In the genomic region with DNA sequence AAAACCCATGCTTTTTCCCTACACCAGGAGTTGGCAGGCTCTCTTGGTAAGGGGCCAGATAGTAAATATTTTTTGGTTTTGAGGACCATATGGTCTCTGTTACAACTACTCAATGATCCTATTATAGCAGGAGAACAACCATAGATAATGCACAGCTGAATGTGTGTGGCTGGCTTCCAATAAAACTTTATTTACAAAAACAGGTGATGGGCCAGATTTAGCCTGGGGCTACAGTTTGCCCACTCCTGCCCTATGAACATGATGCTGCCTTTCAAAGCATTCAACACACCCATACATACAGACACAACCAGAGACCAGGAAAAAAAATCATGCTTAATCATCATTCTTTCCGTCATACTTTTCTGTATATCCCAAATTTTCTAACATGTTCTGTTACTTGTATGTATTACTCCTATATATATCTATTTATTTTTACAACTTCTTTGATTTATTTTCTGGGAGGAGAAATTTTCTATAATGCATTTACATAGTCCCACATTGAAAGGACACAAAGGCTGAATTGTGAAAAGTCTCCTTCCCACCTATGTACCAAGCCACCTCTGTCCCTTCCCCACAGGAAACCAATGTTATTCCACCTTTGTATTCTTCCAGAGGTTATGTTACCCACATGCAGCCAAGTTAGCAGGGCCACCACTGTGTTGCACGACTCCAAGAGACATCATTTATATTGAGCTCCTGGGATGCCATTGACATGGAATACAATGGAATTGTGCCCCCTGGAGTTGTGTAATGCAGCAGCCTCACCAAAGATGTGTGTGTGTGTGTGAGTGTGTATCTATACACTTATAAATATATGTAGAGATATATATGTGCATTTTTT, we compare ENCODE assay signal across 2 cellular contexts.
TF ChIP-seq lines count a peak whose summit lies in the region.

No MANE protein-coding gene starts in this region.

TF ChIP-seq in HepG2, 621 proteins besides CTCF, POLR2A, EP300 and RAD21 (continues in another document):
- TF ChIP-seq CHD2 (IDR thresholded peaks at IDR 0.05; ENCODE audit: low read depth, low read length), result no peak
- TF ChIP-seq ZNF550 (CRISPR knock-in tag; IDR thresholded peaks at IDR 0.05; ENCODE audit: borderline replicate concordance), result no peak
- no peak for TF ChIP-seq ZNF337 (CRISPR knock-in tag; IDR thresholded peaks at IDR 0.05; ENCODE audit: borderline replicate concordance, low read depth)
- no peak for TF ChIP-seq GTF2F1 (IDR thresholded peaks at IDR 0.05; ENCODE audit: low read length)
- TF ChIP-seq, protein P1, sequence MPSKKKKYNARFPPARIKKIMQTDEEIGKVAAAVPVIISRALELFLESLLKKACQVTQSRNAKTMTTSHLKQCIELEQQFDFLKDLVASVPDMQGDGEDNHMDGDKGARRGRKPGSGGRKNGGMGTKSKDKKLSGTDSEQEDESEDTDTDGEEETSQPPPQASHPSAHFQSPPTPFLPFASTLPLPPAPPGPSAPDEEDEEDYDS (CRISPR knock-in tag; IDR thresholded peaks at IDR 0.05), result no peak
- TF ChIP-seq FIP1L1 (IDR thresholded peaks at IDR 0.05; ENCODE audit: borderline replicate concordance, insufficient read depth, low read depth, low read length), result no peak
- TF ChIP-seq, protein P2, sequence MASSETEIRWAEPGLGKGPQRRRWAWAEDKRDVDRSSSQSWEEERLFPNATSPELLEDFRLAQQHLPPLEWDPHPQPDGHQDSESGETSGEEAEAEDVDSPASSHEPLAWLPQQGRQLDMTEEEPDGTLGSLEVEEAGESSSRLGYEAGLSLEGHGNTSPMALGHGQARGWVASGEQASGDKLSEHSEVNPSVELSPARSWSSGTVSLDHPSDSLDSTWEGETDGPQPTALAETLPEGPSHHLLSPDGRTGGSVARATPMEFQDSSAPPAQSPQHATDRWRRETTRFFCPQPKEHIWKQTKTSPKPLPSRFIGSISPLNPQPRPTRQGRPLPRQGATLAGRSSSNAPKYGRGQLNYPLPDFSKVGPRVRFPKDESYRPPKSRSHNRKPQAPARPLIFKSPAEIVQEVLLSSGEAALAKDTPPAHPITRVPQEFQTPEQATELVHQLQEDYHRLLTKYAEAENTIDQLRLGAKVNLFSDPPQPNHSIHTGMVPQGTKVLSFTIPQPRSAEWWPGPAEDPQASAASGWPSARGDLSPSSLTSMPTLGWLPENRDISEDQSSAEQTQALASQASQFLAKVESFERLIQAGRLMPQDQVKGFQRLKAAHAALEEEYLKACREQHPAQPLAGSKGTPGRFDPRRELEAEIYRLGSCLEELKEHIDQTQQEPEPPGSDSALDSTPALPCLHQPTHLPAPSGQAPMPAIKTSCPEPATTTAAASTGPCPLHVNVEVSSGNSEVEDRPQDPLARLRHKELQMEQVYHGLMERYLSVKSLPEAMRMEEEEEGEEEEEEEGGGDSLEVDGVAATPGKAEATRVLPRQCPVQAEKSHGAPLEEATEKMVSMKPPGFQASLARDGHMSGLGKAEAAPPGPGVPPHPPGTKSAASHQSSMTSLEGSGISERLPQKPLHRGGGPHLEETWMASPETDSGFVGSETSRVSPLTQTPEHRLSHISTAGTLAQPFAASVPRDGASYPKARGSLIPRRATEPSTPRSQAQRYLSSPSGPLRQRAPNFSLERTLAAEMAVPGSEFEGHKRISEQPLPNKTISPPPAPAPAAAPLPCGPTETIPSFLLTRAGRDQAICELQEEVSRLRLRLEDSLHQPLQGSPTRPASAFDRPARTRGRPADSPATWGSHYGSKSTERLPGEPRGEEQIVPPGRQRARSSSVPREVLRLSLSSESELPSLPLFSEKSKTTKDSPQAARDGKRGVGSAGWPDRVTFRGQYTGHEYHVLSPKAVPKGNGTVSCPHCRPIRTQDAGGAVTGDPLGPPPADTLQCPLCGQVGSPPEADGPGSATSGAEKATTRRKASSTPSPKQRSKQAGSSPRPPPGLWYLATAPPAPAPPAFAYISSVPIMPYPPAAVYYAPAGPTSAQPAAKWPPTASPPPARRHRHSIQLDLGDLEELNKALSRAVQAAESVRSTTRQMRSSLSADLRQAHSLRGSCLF (CRISPR knock-in tag; IDR thresholded peaks at IDR 0.05; ENCODE audit: borderline replicate concordance), result no peak
- TF ChIP-seq, protein P3, sequence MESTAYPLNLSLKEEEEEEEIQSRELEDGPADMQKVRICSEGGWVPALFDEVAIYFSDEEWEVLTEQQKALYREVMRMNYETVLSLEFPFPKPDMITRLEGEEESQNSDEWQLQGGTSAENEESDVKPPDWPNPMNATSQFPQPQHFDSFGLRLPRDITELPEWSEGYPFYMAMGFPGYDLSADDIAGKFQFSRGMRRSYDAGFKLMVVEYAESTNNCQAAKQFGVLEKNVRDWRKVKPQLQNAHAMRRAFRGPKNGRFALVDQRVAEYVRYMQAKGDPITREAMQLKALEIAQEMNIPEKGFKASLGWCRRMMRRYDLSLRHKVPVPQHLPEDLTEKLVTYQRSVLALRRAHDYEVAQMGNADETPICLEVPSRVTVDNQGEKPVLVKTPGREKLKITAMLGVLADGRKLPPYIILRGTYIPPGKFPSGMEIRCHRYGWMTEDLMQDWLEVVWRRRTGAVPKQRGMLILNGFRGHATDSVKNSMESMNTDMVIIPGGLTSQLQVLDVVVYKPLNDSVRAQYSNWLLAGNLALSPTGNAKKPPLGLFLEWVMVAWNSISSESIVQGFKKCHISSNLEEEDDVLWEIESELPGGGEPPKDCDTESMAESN (CRISPR knock-in tag; conservative IDR thresholded peaks at IDR 0.05), result no peak
- TF ChIP-seq TEAD3 (CRISPR knock-in tag; optimal IDR thresholded peaks at IDR 0.05; ENCODE audit: borderline replicate concordance), result no peak
- TF ChIP-seq ZNF644 (CRISPR knock-in tag; IDR thresholded peaks at IDR 0.05; ENCODE audit: low read depth), result no peak
- TF ChIP-seq RARG (CRISPR knock-in tag; IDR thresholded peaks at IDR 0.05; ENCODE audit: low read depth), result no peak
- 0 out of 2 replicates have a peak, but pooled peaks have one; percentile 27 for TF ChIP-seq MAFF (IDR thresholded peaks at IDR 0.05; ENCODE audit: low read depth, low read length)
- TF ChIP-seq ZNF850 (CRISPR knock-in tag; conservative IDR thresholded peaks at IDR 0.05), result no peak
- no peak for TF ChIP-seq ZNF12 (CRISPR knock-in tag; IDR thresholded peaks at IDR 0.05)

TF ChIP-seq in K562, 482 proteins besides CTCF, POLR2A, EP300 and RAD21:
- TF ChIP-seq, protein P4, sequence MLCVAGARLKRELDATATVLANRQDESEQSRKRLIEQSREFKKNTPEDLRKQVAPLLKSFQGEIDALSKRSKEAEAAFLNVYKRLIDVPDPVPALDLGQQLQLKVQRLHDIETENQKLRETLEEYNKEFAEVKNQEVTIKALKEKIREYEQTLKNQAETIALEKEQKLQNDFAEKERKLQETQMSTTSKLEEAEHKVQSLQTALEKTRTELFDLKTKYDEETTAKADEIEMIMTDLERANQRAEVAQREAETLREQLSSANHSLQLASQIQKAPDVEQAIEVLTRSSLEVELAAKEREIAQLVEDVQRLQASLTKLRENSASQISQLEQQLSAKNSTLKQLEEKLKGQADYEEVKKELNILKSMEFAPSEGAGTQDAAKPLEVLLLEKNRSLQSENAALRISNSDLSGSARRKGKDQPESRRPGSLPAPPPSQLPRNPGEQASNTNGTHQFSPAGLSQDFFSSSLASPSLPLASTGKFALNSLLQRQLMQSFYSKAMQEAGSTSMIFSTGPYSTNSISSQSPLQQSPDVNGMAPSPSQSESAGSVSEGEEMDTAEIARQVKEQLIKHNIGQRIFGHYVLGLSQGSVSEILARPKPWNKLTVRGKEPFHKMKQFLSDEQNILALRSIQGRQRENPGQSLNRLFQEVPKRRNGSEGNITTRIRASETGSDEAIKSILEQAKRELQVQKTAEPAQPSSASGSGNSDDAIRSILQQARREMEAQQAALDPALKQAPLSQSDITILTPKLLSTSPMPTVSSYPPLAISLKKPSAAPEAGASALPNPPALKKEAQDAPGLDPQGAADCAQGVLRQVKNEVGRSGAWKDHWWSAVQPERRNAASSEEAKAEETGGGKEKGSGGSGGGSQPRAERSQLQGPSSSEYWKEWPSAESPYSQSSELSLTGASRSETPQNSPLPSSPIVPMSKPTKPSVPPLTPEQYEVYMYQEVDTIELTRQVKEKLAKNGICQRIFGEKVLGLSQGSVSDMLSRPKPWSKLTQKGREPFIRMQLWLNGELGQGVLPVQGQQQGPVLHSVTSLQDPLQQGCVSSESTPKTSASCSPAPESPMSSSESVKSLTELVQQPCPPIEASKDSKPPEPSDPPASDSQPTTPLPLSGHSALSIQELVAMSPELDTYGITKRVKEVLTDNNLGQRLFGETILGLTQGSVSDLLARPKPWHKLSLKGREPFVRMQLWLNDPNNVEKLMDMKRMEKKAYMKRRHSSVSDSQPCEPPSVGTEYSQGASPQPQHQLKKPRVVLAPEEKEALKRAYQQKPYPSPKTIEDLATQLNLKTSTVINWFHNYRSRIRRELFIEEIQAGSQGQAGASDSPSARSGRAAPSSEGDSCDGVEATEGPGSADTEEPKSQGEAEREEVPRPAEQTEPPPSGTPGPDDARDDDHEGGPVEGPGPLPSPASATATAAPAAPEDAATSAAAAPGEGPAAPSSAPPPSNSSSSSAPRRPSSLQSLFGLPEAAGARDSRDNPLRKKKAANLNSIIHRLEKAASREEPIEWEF (CRISPR knock-in tag; IDR thresholded peaks at IDR 0.05), result no peak
- TF ChIP-seq C11orf30 (IDR thresholded peaks at IDR 0.05; ENCODE audit: low read depth) (peak; percentile 47; the same call in 1 of the 2 replicates), ZNF316 (IDR thresholded peaks at IDR 0.05) (peak; percentile 57), RFX1 (IDR thresholded peaks at IDR 0.05) (no peak), CBX3 (IDR thresholded peaks at IDR 0.05; ENCODE audit: borderline replicate concordance in 1 of 2, low read length in 2 of 2) (no peak)
- TF ChIP-seq, protein P5, sequence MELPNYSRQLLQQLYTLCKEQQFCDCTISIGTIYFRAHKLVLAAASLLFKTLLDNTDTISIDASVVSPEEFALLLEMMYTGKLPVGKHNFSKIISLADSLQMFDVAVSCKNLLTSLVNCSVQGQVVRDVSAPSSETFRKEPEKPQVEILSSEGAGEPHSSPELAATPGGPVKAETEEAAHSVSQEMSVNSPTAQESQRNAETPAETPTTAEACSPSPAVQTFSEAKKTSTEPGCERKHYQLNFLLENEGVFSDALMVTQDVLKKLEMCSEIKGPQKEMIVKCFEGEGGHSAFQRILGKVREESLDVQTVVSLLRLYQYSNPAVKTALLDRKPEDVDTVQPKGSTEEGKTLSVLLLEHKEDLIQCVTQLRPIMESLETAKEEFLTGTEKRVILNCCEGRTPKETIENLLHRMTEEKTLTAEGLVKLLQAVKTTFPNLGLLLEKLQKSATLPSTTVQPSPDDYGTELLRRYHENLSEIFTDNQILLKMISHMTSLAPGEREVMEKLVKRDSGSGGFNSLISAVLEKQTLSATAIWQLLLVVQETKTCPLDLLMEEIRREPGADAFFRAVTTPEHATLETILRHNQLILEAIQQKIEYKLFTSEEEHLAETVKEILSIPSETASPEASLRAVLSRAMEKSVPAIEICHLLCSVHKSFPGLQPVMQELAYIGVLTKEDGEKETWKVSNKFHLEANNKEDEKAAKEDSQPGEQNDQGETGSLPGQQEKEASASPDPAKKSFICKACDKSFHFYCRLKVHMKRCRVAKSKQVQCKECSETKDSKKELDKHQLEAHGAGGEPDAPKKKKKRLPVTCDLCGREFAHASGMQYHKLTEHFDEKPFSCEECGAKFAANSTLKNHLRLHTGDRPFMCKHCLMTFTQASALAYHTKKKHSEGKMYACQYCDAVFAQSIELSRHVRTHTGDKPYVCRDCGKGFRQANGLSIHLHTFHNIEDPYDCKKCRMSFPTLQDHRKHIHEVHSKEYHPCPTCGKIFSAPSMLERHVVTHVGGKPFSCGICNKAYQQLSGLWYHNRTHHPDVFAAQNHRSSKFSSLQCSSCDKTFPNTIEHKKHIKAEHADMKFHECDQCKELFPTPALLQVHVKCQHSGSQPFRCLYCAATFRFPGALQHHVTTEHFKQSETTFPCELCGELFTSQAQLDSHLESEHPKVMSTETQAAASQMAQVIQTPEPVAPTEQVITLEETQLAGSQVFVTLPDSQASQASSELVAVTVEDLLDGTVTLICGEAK (IDR thresholded peaks at IDR 0.05), result peak; percentile 90
- TF ChIP-seq, protein P5 (CRISPR knock-in tag; IDR thresholded peaks at IDR 0.05), result peak; percentile 77
- TF ChIP-seq, protein P6, sequence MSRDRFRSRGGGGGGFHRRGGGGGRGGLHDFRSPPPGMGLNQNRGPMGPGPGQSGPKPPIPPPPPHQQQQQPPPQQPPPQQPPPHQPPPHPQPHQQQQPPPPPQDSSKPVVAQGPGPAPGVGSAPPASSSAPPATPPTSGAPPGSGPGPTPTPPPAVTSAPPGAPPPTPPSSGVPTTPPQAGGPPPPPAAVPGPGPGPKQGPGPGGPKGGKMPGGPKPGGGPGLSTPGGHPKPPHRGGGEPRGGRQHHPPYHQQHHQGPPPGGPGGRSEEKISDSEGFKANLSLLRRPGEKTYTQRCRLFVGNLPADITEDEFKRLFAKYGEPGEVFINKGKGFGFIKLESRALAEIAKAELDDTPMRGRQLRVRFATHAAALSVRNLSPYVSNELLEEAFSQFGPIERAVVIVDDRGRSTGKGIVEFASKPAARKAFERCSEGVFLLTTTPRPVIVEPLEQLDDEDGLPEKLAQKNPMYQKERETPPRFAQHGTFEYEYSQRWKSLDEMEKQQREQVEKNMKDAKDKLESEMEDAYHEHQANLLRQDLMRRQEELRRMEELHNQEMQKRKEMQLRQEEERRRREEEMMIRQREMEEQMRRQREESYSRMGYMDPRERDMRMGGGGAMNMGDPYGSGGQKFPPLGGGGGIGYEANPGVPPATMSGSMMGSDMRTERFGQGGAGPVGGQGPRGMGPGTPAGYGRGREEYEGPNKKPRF (IDR thresholded peaks at IDR 0.05; ENCODE audit: low read depth, low read length), result no peak
